ENCODE assay signal across 1 cellular context in genomic region chr1:148388260-148389026, GRCh38.
TF ChIP-seq lines count a peak whose summit lies in the region.

No MANE protein-coding gene starts in this region.

TF ChIP-seq in HepG2, 621 proteins besides CTCF, POLR2A, EP300 and RAD21 (continued from another document and continues in another):
- TF ChIP-seq SNRNP70 (IDR thresholded peaks at IDR 0.05; ENCODE audit: low read depth, low read length): no peak
- TF ChIP-seq PAX8 (CRISPR knock-in tag; IDR thresholded peaks at IDR 0.05; ENCODE audit: borderline replicate concordance): no peak
- no peak for TF ChIP-seq AGO2 (optimal IDR thresholded peaks at IDR 0.05; ENCODE audit: low read depth, low read length)
- no peak for TF ChIP-seq FOXO1 (CRISPR knock-in tag; IDR thresholded peaks at IDR 0.05)
- TF ChIP-seq ZBTB7B (CRISPR knock-in tag; IDR thresholded peaks at IDR 0.05): no peak
- 0 out of 2 replicates have a peak, but pooled peaks have one; percentile 5 for TF ChIP-seq FOXA3 (CRISPR knock-in tag; IDR thresholded peaks at IDR 0.05)
- TF ChIP-seq GATAD1 (CRISPR knock-in tag; IDR thresholded peaks at IDR 0.05): peak; percentile 36; the same call in 1 of the 2 replicates
- no peak for TF ChIP-seq SIX1 (CRISPR knock-in tag; IDR thresholded peaks at IDR 0.05; ENCODE audit: borderline replicate concordance)
- TF ChIP-seq EHMT2 (IDR thresholded peaks at IDR 0.05; ENCODE audit: borderline replicate concordance, low read depth, low read length): no peak
- no peak for TF ChIP-seq AFF4 (CRISPR knock-in tag; IDR thresholded peaks at IDR 0.05)
- no peak for TF ChIP-seq GPBP1L1 (CRISPR knock-in tag; IDR thresholded peaks at IDR 0.05)
- TF ChIP-seq, protein P1, sequence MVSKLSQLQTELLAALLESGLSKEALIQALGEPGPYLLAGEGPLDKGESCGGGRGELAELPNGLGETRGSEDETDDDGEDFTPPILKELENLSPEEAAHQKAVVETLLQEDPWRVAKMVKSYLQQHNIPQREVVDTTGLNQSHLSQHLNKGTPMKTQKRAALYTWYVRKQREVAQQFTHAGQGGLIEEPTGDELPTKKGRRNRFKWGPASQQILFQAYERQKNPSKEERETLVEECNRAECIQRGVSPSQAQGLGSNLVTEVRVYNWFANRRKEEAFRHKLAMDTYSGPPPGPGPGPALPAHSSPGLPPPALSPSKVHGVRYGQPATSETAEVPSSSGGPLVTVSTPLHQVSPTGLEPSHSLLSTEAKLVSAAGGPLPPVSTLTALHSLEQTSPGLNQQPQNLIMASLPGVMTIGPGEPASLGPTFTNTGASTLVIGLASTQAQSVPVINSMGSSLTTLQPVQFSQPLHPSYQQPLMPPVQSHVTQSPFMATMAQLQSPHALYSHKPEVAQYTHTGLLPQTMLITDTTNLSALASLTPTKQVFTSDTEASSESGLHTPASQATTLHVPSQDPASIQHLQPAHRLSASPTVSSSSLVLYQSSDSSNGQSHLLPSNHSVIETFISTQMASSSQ (IDR thresholded peaks at IDR 0.05; ENCODE audit: low read depth): no peak
- TF ChIP-seq, protein P1 (CRISPR knock-in tag; IDR thresholded peaks at IDR 0.05; ENCODE audit: borderline replicate concordance): no peak
- TF ChIP-seq, protein P2, sequence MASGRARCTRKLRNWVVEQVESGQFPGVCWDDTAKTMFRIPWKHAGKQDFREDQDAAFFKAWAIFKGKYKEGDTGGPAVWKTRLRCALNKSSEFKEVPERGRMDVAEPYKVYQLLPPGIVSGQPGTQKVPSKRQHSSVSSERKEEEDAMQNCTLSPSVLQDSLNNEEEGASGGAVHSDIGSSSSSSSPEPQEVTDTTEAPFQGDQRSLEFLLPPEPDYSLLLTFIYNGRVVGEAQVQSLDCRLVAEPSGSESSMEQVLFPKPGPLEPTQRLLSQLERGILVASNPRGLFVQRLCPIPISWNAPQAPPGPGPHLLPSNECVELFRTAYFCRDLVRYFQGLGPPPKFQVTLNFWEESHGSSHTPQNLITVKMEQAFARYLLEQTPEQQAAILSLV (CRISPR knock-in tag; IDR thresholded peaks at IDR 0.05; ENCODE audit: borderline replicate concordance): no peak
- TF ChIP-seq, protein P3, sequence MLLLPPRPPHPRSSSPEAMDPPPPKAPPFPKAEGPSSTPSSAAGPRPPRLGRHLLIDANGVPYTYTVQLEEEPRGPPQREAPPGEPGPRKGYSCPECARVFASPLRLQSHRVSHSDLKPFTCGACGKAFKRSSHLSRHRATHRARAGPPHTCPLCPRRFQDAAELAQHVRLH (CRISPR knock-in tag; IDR thresholded peaks at IDR 0.05; ENCODE audit: borderline replicate concordance, low read depth): no peak
- TF ChIP-seq, protein P4, sequence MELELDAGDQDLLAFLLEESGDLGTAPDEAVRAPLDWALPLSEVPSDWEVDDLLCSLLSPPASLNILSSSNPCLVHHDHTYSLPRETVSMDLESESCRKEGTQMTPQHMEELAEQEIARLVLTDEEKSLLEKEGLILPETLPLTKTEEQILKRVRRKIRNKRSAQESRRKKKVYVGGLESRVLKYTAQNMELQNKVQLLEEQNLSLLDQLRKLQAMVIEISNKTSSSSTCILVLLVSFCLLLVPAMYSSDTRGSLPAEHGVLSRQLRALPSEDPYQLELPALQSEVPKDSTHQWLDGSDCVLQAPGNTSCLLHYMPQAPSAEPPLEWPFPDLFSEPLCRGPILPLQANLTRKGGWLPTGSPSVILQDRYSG (CRISPR knock-in tag; IDR thresholded peaks at IDR 0.05): no peak
- TF ChIP-seq JUN (CRISPR knock-in tag; IDR thresholded peaks at IDR 0.05): no peak
- no peak for TF ChIP-seq KDM3A (CRISPR knock-in tag; IDR thresholded peaks at IDR 0.05; ENCODE audit: low read depth)
- TF ChIP-seq ARNT2 (CRISPR knock-in tag; IDR thresholded peaks at IDR 0.05; ENCODE audit: low read depth): no peak
- TF ChIP-seq ZNF790 (CRISPR knock-in tag; IDR thresholded peaks at IDR 0.05; ENCODE audit: borderline replicate concordance): no peak
- TF ChIP-seq ZNF605 (CRISPR knock-in tag; IDR thresholded peaks at IDR 0.05): peak; percentile 59; the same call in 1 of the 2 replicates
- no peak for TF ChIP-seq PAWR (CRISPR knock-in tag; IDR thresholded peaks at IDR 0.05; ENCODE audit: borderline replicate concordance)
- no peak for TF ChIP-seq ZNF234 (CRISPR knock-in tag; conservative IDR thresholded peaks at IDR 0.05)
- TF ChIP-seq ZNF768 (CRISPR knock-in tag; IDR thresholded peaks at IDR 0.05): peak; percentile 28; the same call in 1 of the 2 replicates
- TF ChIP-seq SALL2 (CRISPR knock-in tag; IDR thresholded peaks at IDR 0.05): no peak
- no peak for TF ChIP-seq ZNF329 (CRISPR knock-in tag; IDR thresholded peaks at IDR 0.05; ENCODE audit: low read depth)
- TF ChIP-seq POLR2G (IDR thresholded peaks at IDR 0.05; ENCODE audit: low read depth, low read length): peak; percentile 75
- TF ChIP-seq ZBTB21 (CRISPR knock-in tag; IDR thresholded peaks at IDR 0.05): peak; percentile 80
- peak; percentile 43; the same call in 1 of the 2 replicates for TF ChIP-seq GATAD2A (CRISPR knock-in tag; IDR thresholded peaks at IDR 0.05)
- no peak for TF ChIP-seq NCOA5 (CRISPR knock-in tag; IDR thresholded peaks at IDR 0.05)
- no peak for TF ChIP-seq U2AF1 (optimal IDR thresholded peaks at IDR 0.05; ENCODE audit: low read depth, low read length)
- TF ChIP-seq, protein P5, sequence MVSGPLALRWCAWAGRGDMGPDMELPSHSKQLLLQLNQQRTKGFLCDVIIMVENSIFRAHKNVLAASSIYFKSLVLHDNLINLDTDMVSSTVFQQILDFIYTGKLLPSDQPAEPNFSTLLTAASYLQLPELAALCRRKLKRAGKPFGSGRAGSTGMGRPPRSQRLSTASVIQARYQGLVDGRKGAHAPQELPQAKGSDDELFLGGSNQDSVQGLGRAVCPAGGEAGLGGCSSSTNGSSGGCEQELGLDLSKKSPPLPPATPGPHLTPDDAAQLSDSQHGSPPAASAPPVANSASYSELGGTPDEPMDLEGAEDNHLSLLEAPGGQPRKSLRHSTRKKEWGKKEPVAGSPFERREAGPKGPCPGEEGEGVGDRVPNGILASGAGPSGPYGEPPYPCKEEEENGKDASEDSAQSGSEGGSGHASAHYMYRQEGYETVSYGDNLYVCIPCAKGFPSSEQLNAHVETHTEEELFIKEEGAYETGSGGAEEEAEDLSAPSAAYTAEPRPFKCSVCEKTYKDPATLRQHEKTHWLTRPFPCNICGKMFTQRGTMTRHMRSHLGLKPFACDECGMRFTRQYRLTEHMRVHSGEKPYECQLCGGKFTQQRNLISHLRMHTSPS (CRISPR knock-in tag; IDR thresholded peaks at IDR 0.05; ENCODE audit: low read depth): no peak
- no peak for TF ChIP-seq FOXJ3 (CRISPR knock-in tag; IDR thresholded peaks at IDR 0.05; ENCODE audit: borderline replicate concordance)
- no peak for TF ChIP-seq RCOR2 (CRISPR knock-in tag; IDR thresholded peaks at IDR 0.05)
- TF ChIP-seq, protein P6, sequence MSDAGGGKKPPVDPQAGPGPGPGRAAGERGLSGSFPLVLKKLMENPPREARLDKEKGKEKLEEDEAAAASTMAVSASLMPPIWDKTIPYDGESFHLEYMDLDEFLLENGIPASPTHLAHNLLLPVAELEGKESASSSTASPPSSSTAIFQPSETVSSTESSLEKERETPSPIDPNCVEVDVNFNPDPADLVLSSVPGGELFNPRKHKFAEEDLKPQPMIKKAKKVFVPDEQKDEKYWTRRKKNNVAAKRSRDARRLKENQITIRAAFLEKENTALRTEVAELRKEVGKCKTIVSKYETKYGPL (CRISPR knock-in tag; IDR thresholded peaks at IDR 0.05): no peak
- TF ChIP-seq ZNF12 (CRISPR knock-in tag; IDR thresholded peaks at IDR 0.05): no peak
- no peak for TF ChIP-seq SCMH1 (CRISPR knock-in tag; IDR thresholded peaks at IDR 0.05; ENCODE audit: borderline replicate concordance)
- TF ChIP-seq HNRNPL (IDR thresholded peaks at IDR 0.05; ENCODE audit: low read depth, low read length): no peak
- TF ChIP-seq, protein P7, sequence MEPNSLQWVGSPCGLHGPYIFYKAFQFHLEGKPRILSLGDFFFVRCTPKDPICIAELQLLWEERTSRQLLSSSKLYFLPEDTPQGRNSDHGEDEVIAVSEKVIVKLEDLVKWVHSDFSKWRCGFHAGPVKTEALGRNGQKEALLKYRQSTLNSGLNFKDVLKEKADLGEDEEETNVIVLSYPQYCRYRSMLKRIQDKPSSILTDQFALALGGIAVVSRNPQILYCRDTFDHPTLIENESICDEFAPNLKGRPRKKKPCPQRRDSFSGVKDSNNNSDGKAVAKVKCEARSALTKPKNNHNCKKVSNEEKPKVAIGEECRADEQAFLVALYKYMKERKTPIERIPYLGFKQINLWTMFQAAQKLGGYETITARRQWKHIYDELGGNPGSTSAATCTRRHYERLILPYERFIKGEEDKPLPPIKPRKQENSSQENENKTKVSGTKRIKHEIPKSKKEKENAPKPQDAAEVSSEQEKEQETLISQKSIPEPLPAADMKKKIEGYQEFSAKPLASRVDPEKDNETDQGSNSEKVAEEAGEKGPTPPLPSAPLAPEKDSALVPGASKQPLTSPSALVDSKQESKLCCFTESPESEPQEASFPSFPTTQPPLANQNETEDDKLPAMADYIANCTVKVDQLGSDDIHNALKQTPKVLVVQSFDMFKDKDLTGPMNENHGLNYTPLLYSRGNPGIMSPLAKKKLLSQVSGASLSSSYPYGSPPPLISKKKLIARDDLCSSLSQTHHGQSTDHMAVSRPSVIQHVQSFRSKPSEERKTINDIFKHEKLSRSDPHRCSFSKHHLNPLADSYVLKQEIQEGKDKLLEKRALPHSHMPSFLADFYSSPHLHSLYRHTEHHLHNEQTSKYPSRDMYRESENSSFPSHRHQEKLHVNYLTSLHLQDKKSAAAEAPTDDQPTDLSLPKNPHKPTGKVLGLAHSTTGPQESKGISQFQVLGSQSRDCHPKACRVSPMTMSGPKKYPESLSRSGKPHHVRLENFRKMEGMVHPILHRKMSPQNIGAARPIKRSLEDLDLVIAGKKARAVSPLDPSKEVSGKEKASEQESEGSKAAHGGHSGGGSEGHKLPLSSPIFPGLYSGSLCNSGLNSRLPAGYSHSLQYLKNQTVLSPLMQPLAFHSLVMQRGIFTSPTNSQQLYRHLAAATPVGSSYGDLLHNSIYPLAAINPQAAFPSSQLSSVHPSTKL (CRISPR knock-in tag; IDR thresholded peaks at IDR 0.05): peak; percentile 36; the same call in 1 of the 2 replicates
- no peak for TF ChIP-seq ZNF780A (CRISPR knock-in tag; IDR thresholded peaks at IDR 0.05)
- no peak for TF ChIP-seq RXRA (CRISPR knock-in tag; IDR thresholded peaks at IDR 0.05)
- TF ChIP-seq ZNF660 (CRISPR knock-in tag; IDR thresholded peaks at IDR 0.05; ENCODE audit: borderline replicate concordance, low read depth): no peak
- TF ChIP-seq, protein P8, sequence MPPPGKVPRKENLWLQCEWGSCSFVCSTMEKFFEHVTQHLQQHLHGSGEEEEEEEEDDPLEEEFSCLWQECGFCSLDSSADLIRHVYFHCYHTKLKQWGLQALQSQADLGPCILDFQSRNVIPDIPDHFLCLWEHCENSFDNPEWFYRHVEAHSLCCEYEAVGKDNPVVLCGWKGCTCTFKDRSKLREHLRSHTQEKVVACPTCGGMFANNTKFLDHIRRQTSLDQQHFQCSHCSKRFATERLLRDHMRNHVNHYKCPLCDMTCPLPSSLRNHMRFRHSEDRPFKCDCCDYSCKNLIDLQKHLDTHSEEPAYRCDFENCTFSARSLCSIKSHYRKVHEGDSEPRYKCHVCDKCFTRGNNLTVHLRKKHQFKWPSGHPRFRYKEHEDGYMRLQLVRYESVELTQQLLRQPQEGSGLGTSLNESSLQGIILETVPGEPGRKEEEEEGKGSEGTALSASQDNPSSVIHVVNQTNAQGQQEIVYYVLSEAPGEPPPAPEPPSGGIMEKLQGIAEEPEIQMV (CRISPR knock-in tag; IDR thresholded peaks at IDR 0.05; ENCODE audit: low read depth): no peak
- no peak for TF ChIP-seq TBX3 (IDR thresholded peaks at IDR 0.05; ENCODE audit: borderline replicate concordance)
- no peak for TF ChIP-seq SRSF4 (IDR thresholded peaks at IDR 0.05; ENCODE audit: low read depth, low read length, poor library complexity, severe bottlenecking)
